In the genomic region with DNA sequence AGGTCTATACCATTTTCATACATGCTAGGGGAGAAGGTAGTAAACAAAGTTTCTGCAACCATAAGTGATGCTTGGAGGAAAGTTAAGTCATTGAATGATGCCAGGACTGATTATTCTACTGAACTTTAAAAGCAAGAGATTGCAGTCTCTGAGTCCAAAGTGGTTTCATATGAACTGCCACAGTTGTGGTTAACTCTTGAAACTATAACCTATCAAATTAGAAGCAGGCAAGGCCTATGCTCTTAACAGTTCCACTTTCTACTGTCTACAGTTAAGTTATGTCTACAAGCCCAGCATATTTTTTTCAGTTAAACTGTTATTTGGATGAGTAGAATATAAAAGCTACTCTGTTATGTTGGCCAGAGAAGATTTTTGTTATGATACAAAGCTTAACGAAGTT, we compare ENCODE assay signal across 8 cellular contexts.
DNase-seq lines count a peak whose midpoint lies in the region; ATAC-seq and TF ChIP-seq lines count a peak whose summit lies in the region.

No MANE protein-coding gene starts in this region.

- no peak overlapping the region for H4K8ac ChIP-seq in H9 (replicated peaks; ENCODE audit: insufficient read length, low read depth, low read length)

- H3K27me3 Mint-ChIP-seq in activated CD4-positive, alpha-beta T cell treated with anti-CD3 and anti-CD28 coated beads, Interleukin-2, amount 10 ng/mL, durations not matched to agents 7 days and 5 days: no peaks in the 10 kb centered on the region
- no peaks in the 10 kb centered on the region for H3K27me3 Mint-ChIP-seq in stimulated activated memory B cell treated with anti-CD40 and anti-IgM and Interleukin-4, amounts not matched to agents 10 μg/mL and 1 μg/mL and 100 μg/mL, for 72 hours
- no peaks in the 10 kb centered on the region for H3K27me3 Mint-ChIP-seq in H9 (ENCODE audit: low read depth)

- H3K56ac ChIP-seq in H9 (ENCODE audit: insufficient read length, low read depth, low read length): no peak overlapping the region

- TF ChIP-seq CTCF in Loucy (conservative IDR thresholded peaks at IDR 0.05; ENCODE audit: low read length) (no peak), PC-9 (conservative IDR thresholded peaks at IDR 0.05) (no peak), H9 (conservative IDR thresholded peaks at IDR 0.05) (no peak)

- no peak overlapping the region for H2BK15ac ChIP-seq in H9 (ENCODE audit: low read depth, low read length)

- H4K5ac ChIP-seq in H9 (ENCODE audit: insufficient read length, low read depth, low read length): no peak overlapping the region

- H3F3A ChIP-seq in Loucy (ENCODE audit: low read depth) (peaks cover 4% of the 10 kb centered on the region; the same call in 1 of the 2 replicates), PC-9 (ENCODE audit: insufficient read depth, low read depth) (peaks cover 4% of the 10 kb centered on the region; the same call in 1 of the 2 replicates)

- H3K9me2 ChIP-seq in Loucy (replicated peaks; ENCODE audit: low read depth, low read length) (no peaks in the 10 kb centered on the region), PC-9 (ENCODE audit: insufficient read depth) (0 out of 2 replicates have a peak, but pooled peaks cover 4% of the 10 kb centered on the region)

- H2BK5ac ChIP-seq in H9 (ENCODE audit: insufficient read length, low read length): no peak overlapping the region

- no CpG with 5 or more reads among the region's 1 CpG for WGBS in H9 (ENCODE audit: extremely low coverage, insufficient read length, low lambda C conversion rate)

- peak overlapping the region; percentile 12 for H3K4me3 Mint-ChIP-seq in activated CD4-positive, alpha-beta T cell treated with anti-CD3 and anti-CD28 coated beads, Interleukin-2, amount 10 ng/mL, durations not matched to agents 7 days and 5 days
- no peak overlapping the region for H3K4me3 Mint-ChIP-seq in stimulated activated memory B cell treated with anti-CD40 and anti-IgM and Interleukin-4, amounts not matched to agents 10 μg/mL and 1 μg/mL and 100 μg/mL, for 72 hours
- H3K4me3 Mint-ChIP-seq in H9: no peak overlapping the region

- no peak overlapping the region for H3K23ac ChIP-seq in H9 (ENCODE audit: insufficient read length, low read depth, low read length)

- peak; percentile 99 for ATAC-seq in HG02678 (IDR thresholded peaks at IDR 0.05; ENCODE audit: unreplicated experiment)
- peak; percentile 59 for ATAC-seq in stimulated activated memory B cell treated with anti-CD40 and anti-IgM and Interleukin-4, amounts not matched to agents 10 μg/mL and 1 μg/mL and 100 μg/mL, for 72 hours

- H3K9me3 ChIP-seq in Loucy (ENCODE audit: insufficient read depth, low read depth, low read length): no peaks in the 10 kb centered on the region
- H3K9me3 ChIP-seq in PC-9 (ENCODE audit: insufficient read depth, low read depth): no peaks in the 10 kb centered on the region
- H3K9me3 ChIP-seq in H9 (ENCODE audit: control insufficient read depth, low read depth, low read length): no peaks in the 10 kb centered on the region

- POLR2A ChIA-PET in activated CD4-positive, alpha-beta T cell treated with anti-CD3 and anti-CD28 coated beads, Interleukin-2, amount 10 ng/mL, durations not matched to agents 7 days and 5 days (lab: Charles Lee): no interaction called here
- POLR2A ChIA-PET in PC-9 (lab: Charles Lee; ENCODE audit: unreplicated experiment): no interaction called here

- H3K27me3 ChIP-seq in Loucy (ENCODE audit: insufficient read depth, low read length, poor library complexity, severe bottlenecking) (no peaks in the 10 kb centered on the region), PC-9 (ENCODE audit: insufficient read depth, low read depth) (no peaks in the 10 kb centered on the region), H9 (ENCODE audit: insufficient read depth, low read length) (no peaks in the 10 kb centered on the region)

- H2AFZ ChIP-seq in Loucy (ENCODE audit: low read length): peak overlapping the region; percentile 5; the same call in 1 of the 2 replicates
- H2AFZ ChIP-seq in PC-9: no peak overlapping the region
- H2AFZ ChIP-seq in H9 (ENCODE audit: low read length): no peak overlapping the region

- no peaks in the 10 kb centered on the region for H3K23me2 ChIP-seq in H9 (ENCODE audit: insufficient read length, low read depth, low read length, poor library complexity, severe bottlenecking)

- peak; percentile 43 for DNase-seq in activated CD4-positive, alpha-beta T cell treated with anti-CD3 and anti-CD28 coated beads, Interleukin-2, amount 10 ng/mL, durations not matched to agents 7 days and 5 days
- DNase-seq in activated CD4-positive, alpha-beta T cell treated with anti-CD3 and anti-CD28 coated beads for 1 hour: no peak
- DNase-seq in PC-9 (no peak), inferior parietal cortex (ENCODE audit: extremely low spot score) (no peak), H9 (no peak)

- peaks cover 8% of the 10 kb centered on the region for H3K9me3 Mint-ChIP-seq in activated CD4-positive, alpha-beta T cell treated with anti-CD3 and anti-CD28 coated beads, Interleukin-2, amount 10 ng/mL, durations not matched to agents 7 days and 5 days
- no peaks in the 10 kb centered on the region for H3K9me3 Mint-ChIP-seq in stimulated activated memory B cell treated with anti-CD40 and anti-IgM and Interleukin-4, amounts not matched to agents 10 μg/mL and 1 μg/mL and 100 μg/mL, for 72 hours
- H3K9me3 Mint-ChIP-seq in H9: no peaks in the 10 kb centered on the region

- no TSS peak for BruUV-seq in PC-9 (replicated peaks; lab: Mats Ljungman, UMichigan)

- H3K79me1 ChIP-seq in H9 (ENCODE audit: insufficient read depth, low read depth, low read length, poor library complexity, severe bottlenecking): no peaks in the 10 kb centered on the region

- peak overlapping the region; percentile 67 for H3K9ac ChIP-seq in Loucy (ENCODE audit: low read depth, low read length, poor library complexity, severe bottlenecking)
- H3K9ac ChIP-seq in H9 (ENCODE audit: extremely low read depth, insufficient read length, low read length): no peak overlapping the region

- H3K4me3 ChIP-seq in Loucy (ENCODE audit: low read length, poor library complexity, severe bottlenecking) (peak overlapping the region; percentile 19), PC-9 (no peak overlapping the region)

- peaks cover 29% of the 10 kb centered on the region for H3K4me1 ChIP-seq in Loucy (ENCODE audit: insufficient read depth, low read length, poor library complexity, severe bottlenecking)
- H3K4me1 ChIP-seq in PC-9 (replicated peaks; ENCODE audit: insufficient read depth): no peaks in the 10 kb centered on the region
- H3K4me1 ChIP-seq in H9 (ENCODE audit: insufficient read depth, low read length): no peaks in the 10 kb centered on the region

- H4K20me1 ChIP-seq in Loucy (ENCODE audit: insufficient read depth, low read length, poor library complexity, severe bottlenecking) (no peaks in the 10 kb centered on the region), PC-9 (ENCODE audit: insufficient read depth) (no peaks in the 10 kb centered on the region), H9 (ENCODE audit: control insufficient read depth, insufficient read depth, insufficient read length) (no peaks in the 10 kb centered on the region)

- peak overlapping the region; percentile 89 for H3K27ac Mint-ChIP-seq in activated CD4-positive, alpha-beta T cell treated with anti-CD3 and anti-CD28 coated beads, Interleukin-2, amount 10 ng/mL, durations not matched to agents 7 days and 5 days
- H3K27ac Mint-ChIP-seq in stimulated activated memory B cell treated with anti-CD40 and anti-IgM and Interleukin-4, amounts not matched to agents 10 μg/mL and 1 μg/mL and 100 μg/mL, for 72 hours: no peak overlapping the region
- H3K27ac Mint-ChIP-seq in H9: no peak overlapping the region

- no peak overlapping the region for H3K4ac ChIP-seq in H9 (ENCODE audit: low read depth, low read length)

- H3K4me1 Mint-ChIP-seq in activated CD4-positive, alpha-beta T cell treated with anti-CD3 and anti-CD28 coated beads, Interleukin-2, amount 10 ng/mL, durations not matched to agents 7 days and 5 days: peaks cover 35% of the 10 kb centered on the region
- no peaks in the 10 kb centered on the region for H3K4me1 Mint-ChIP-seq in stimulated activated memory B cell treated with anti-CD40 and anti-IgM and Interleukin-4, amounts not matched to agents 10 μg/mL and 1 μg/mL and 100 μg/mL, for 72 hours
- H3K4me1 Mint-ChIP-seq in H9: no peaks in the 10 kb centered on the region

- no peak overlapping the region for H2AK5ac ChIP-seq in H9 (ENCODE audit: insufficient read length, low read length)

- H3K27ac ChIP-seq in PC-9: no peak overlapping the region
- H3K27ac ChIP-seq in H9 (ENCODE audit: insufficient read length, low read depth, low read length): no peak overlapping the region

- H2BK20ac ChIP-seq in H9 (ENCODE audit: low read depth, low read length, poor library complexity, severe bottlenecking): no peak overlapping the region

- no peaks in the 10 kb centered on the region for H3K36me3 ChIP-seq in Loucy (ENCODE audit: insufficient read depth, low read length)
- H3K36me3 ChIP-seq in PC-9 (ENCODE audit: low read depth): no peaks in the 10 kb centered on the region

- no peak overlapping the region for H3K14ac ChIP-seq in H9 (ENCODE audit: insufficient read depth, low read length)

- CTCF ChIA-PET in activated CD4-positive, alpha-beta T cell treated with anti-CD3 and anti-CD28 coated beads, Interleukin-2, amount 10 ng/mL, durations not matched to agents 7 days and 5 days (lab: Charles Lee): interaction anchor here (1.1 kb wide), 1 partner anchor 48 kb away, joined by 3 read pairs; no protein-coding TSS in a partner anchor
- CTCF ChIA-PET in PC-9 (lab: Charles Lee): no interaction called here

- H3K18ac ChIP-seq in H9 (ENCODE audit: insufficient read length, low read depth, low read length): no peak overlapping the region

- peaks cover 11% of the 10 kb centered on the region for H3K36me3 Mint-ChIP-seq in activated CD4-positive, alpha-beta T cell treated with anti-CD3 and anti-CD28 coated beads, Interleukin-2, amount 10 ng/mL, durations not matched to agents 7 days and 5 days (ENCODE audit: low read depth)
- peaks cover 14% of the 10 kb centered on the region for H3K36me3 Mint-ChIP-seq in stimulated activated memory B cell treated with anti-CD40 and anti-IgM and Interleukin-4, amounts not matched to agents 10 μg/mL and 1 μg/mL and 100 μg/mL, for 72 hours
- no peaks in the 10 kb centered on the region; a peak in 1 of 7 replicates for H3K36me3 Mint-ChIP-seq in H9 (ENCODE audit: insufficient read depth in 1 of 3, low read depth in 3 of 3)

- no peak overlapping the region for H2BK120ac ChIP-seq in H9 (ENCODE audit: low read depth, low read length, poor library complexity, severe bottlenecking)

- H4K91ac ChIP-seq in H9 (ENCODE audit: insufficient read length, low read depth, low read length): no peak overlapping the region

- H3K79me2 ChIP-seq in Loucy (ENCODE audit: insufficient read depth, low read length): no peaks in the 10 kb centered on the region
- H3K79me2 ChIP-seq in PC-9 (ENCODE audit: low read depth): no peaks in the 10 kb centered on the region
- H3K79me2 ChIP-seq in H9 (ENCODE audit: insufficient read depth, low read length): no peaks in the 10 kb centered on the region

- intact Hi-C loops in PC-9 (cut with micrococcal nuclease; ENCODE audit: unreplicated experiment): no loop called here

- no peak overlapping the region for H3T11ph ChIP-seq in H9 (ENCODE audit: low read length)

- no peak overlapping the region for H2BK12ac ChIP-seq in H9 (ENCODE audit: insufficient read length, low read depth, low read length)

- peak overlapping the region; percentile 60 for H3K4me2 ChIP-seq in Loucy (ENCODE audit: low read depth, low read length, poor library complexity, severe bottlenecking)
- no peak overlapping the region for H3K4me2 ChIP-seq in PC-9
- no peak overlapping the region for H3K4me2 ChIP-seq in H9 (ENCODE audit: insufficient read depth, insufficient read length, low read length)
